30 cellular contexts compared by ENCODE assay signal in genomic region chr13:53075356-53076041, GRCh38. TPM values are rescaled to one million over a fixed set of nuclear protein-coding genes. Genes with fewer than 3 reads are reported as not detected.
"Had no signal": no experiment of that assay in that cellular context is flagged by ENCODE, and none has a peak within 500 bp of the region (broad histone marks: within the 10 kb centered on the region; RNA-seq: fewer than 3 reads in every experiment).

No MANE protein-coding gene starts in this region.

- H3K4me3 Mint-ChIP-seq: activated naive CD8-positive, alpha-beta T cell; activated T-cell treated with anti-CD3 and anti-CD28 coated beads, Interleukin-2, amount 50 U/mL, for 24 hours; activated T-helper 17 cell treated with anti-CD3 and anti-CD28 coated beads, Interleukin-2, amount 50 U/mL, for 72 hours; mesothelial cell of epicardium; naive thymus-derived CD8-positive, alpha-beta T cell; stimulated activated naive B cell treated with anti-CD40 and anti-IgM and Interleukin-4, amounts not matched to agents 10 μg/mL and 1 μg/mL and 100 μg/mL, for 72 hours had no signal

- H3K4me3 ChIP-seq: adrenal gland, ascending aorta, colonic mucosa, hepatocyte, left lung, sigmoid colon, smooth muscle cell, transverse colon, uterus had no signal

- H3K27me3 ChIP-seq: adrenal gland, ascending aorta, colonic mucosa, foreskin keratinocyte, hepatocyte, left lung, sigmoid colon, transverse colon, uterus had no signal

- H3K4me1 Mint-ChIP-seq: activated T-helper 17 cell treated with anti-CD3 and anti-CD28 coated beads, Interleukin-2, amount 50 U/mL, for 72 hours; naive thymus-derived CD8-positive, alpha-beta T cell; stimulated activated naive B cell treated with anti-CD40 and anti-IgM and Interleukin-4, amounts not matched to agents 10 μg/mL and 1 μg/mL and 100 μg/mL, for 72 hours had no signal

- H3K4me1 ChIP-seq: adrenal gland, ascending aorta, colonic mucosa, foreskin keratinocyte, left lung, sigmoid colon, transverse colon, uterus had no signal

- H3K9me3 ChIP-seq: adrenal gland, ascending aorta, colonic mucosa, left lung, sigmoid colon, transverse colon, uterus had no signal

- H3K27me3 Mint-ChIP-seq: activated naive CD8-positive, alpha-beta T cell; activated T-helper 17 cell treated with anti-CD3 and anti-CD28 coated beads, Interleukin-2, amount 50 U/mL, for 72 hours; progenitor cell of endocrine pancreas; stimulated activated naive B cell treated with anti-CD40 and anti-IgM and Interleukin-4, amounts not matched to agents 10 μg/mL and 1 μg/mL and 100 μg/mL, for 72 hours had no signal

- DNase-seq: activated CD4-positive, alpha-beta T cell treated with anti-CD3 and anti-CD28 coated beads, Interleukin-2, amount 50 U/mL, for 4 hours; activated CD8-positive, alpha-beta memory T cell treated with anti-CD3 and anti-CD28 coated beads for 24 hours; activated CD8-positive, alpha-beta memory T cell treated with anti-CD3 and anti-CD28 coated beads, Interleukin-2, amount 50 U/mL, for 4 hours; activated naive CD4-positive, alpha-beta T cell; activated T-cell treated with anti-CD3 and anti-CD28 coated beads, Interleukin-2, amount 50 U/mL, for 24 hours; adrenal gland; colonic mucosa; foreskin keratinocyte; glutamatergic neuron; kidney glomerular epithelial cell; left lung; naive thymus-derived CD8-positive, alpha-beta T cell; retina; sigmoid colon; stimulated activated CD4-positive, alpha-beta T cell treated with anti-CD3 and anti-CD28 coated beads, Interleukin-15, amount 100 ng/mL, for 24 hours; stimulated activated CD8-positive, alpha-beta memory T cell treated with anti-CD3 and anti-CD28 coated beads, Interleukin-4, amount 100 ng/mL, for 48 hours; stimulated activated naive B cell treated with anti-CD40 and anti-IgM and Interleukin-4, amounts not matched to agents 10 μg/mL and 1 μg/mL and 100 μg/mL, for 72 hours; transverse colon; uterus had no signal

- H3K36me3 ChIP-seq: adrenal gland, ascending aorta, colonic mucosa, sigmoid colon, transverse colon, uterus had no signal

- H3K27ac Mint-ChIP-seq: activated naive CD8-positive, alpha-beta T cell; activated T-cell treated with anti-CD3 and anti-CD28 coated beads, Interleukin-2, amount 50 U/mL, for 24 hours; activated T-helper 17 cell treated with anti-CD3 and anti-CD28 coated beads, Interleukin-2, amount 50 U/mL, for 72 hours; mesothelial cell of epicardium; naive thymus-derived CD8-positive, alpha-beta T cell; progenitor cell of endocrine pancreas; stimulated activated naive B cell treated with anti-CD40 and anti-IgM and Interleukin-4, amounts not matched to agents 10 μg/mL and 1 μg/mL and 100 μg/mL, for 72 hours had no signal

- H3K27ac ChIP-seq: adrenal gland, ascending aorta, colonic mucosa, foreskin keratinocyte, hepatocyte, left lung, sigmoid colon, transverse colon, uterus had no signal

- ATAC-seq: activated T-helper 17 cell treated with anti-CD3 and anti-CD28 coated beads, Interleukin-2, amount 50 U/mL, for 72 hours; foreskin keratinocyte; left lung; naive thymus-derived CD8-positive, alpha-beta T cell; stimulated activated naive B cell treated with anti-CD40 and anti-IgM and Interleukin-4, amounts not matched to agents 10 μg/mL and 1 μg/mL and 100 μg/mL, for 72 hours had no signal

- H3K36me3 Mint-ChIP-seq: activated naive CD8-positive, alpha-beta T cell; mesothelial cell of epicardium; naive thymus-derived CD8-positive, alpha-beta T cell; stimulated activated naive B cell treated with anti-CD40 and anti-IgM and Interleukin-4, amounts not matched to agents 10 μg/mL and 1 μg/mL and 100 μg/mL, for 72 hours had no signal

RNA-seq across cellular contexts. Expression of gene OLFM4, which starts 46.9 kb away (rescaled TPM):
- total RNA-seq: activated T-helper 17 cell treated with anti-CD3 and anti-CD28 coated beads, Interleukin-2, amount 50 U/mL, for 72 hours; ascending aorta; epithelial cell of proximal tubule; fibroblast of lung; foreskin keratinocyte; lung microvascular endothelial cell; mesothelial cell of epicardium; naive thymus-derived CD8-positive, alpha-beta T cell; osteocyte; progenitor cell of endocrine pancreas; smooth muscle cell had no signal
